In genomic region chr10:29879862-29880261, GRCh38 we compare ENCODE assay signal across 18 cellular contexts.
DNase-seq lines count a peak whose midpoint lies in the region; ATAC-seq and TF ChIP-seq lines count a peak whose summit lies in the region.
"Had no signal": no experiment of that assay in that cellular context is flagged by ENCODE, and none has a peak within 500 bp of the region (broad histone marks: within the 10 kb centered on the region; RNA-seq: fewer than 3 reads in every experiment).

No MANE protein-coding gene starts in this region.

- H3K4me2 ChIP-seq in GM23338 = no peak overlapping the region
- H3K4me2 ChIP-seq: A549 had no signal

- POLR2A ChIA-PET in CD4-positive, alpha-beta T cell (lab: Charles Lee) = no interaction called here

- H3K27ac ChIP-seq in left ventricle myocardium inferior (replicated peaks) = peak overlapping the region; percentile 62
- peak overlapping the region in 1 of 2 donors; percentile 69 for H3K27ac ChIP-seq in right atrium auricular region
- H3K27ac ChIP-seq in thoracic aorta = peak overlapping the region; percentile 93 to 99
- no peak overlapping the region for H3K27ac ChIP-seq in GM23338 (ENCODE audit: low read depth)
- no peak overlapping the region for H3K27ac ChIP-seq in CD4-positive, alpha-beta T cell (ENCODE audit: low read depth, low read length)
- H3K27ac ChIP-seq: 22Rv1, A549 had no signal

- TF ChIP-seq CTCF in left ventricle myocardium inferior (IDR thresholded peaks at IDR 0.05; ENCODE audit: borderline replicate concordance) = no peak
- TF ChIP-seq CTCF in right atrium auricular region (IDR thresholded peaks at IDR 0.05) = no peak
- TF ChIP-seq CTCF in thoracic aorta (IDR thresholded peaks at IDR 0.05) = no peak
- no peak for TF ChIP-seq CTCF in GM23338 (conservative IDR thresholded peaks at IDR 0.05; ENCODE audit: low read depth in 2 of 2)
- no peak for TF ChIP-seq CTCF in CD4-positive, alpha-beta T cell (IDR thresholded peaks at IDR 0.05)

- H3K27me3 ChIP-seq in left ventricle myocardium inferior (ENCODE audit: low read depth) (no peaks in the 10 kb centered on the region), right atrium auricular region (no peaks in the 10 kb centered on the region), thoracic aorta (replicated peaks; ENCODE audit: insufficient read depth) (no peaks in the 10 kb centered on the region), GM23338 (ENCODE audit: insufficient read depth) (no peaks in the 10 kb centered on the region)
- H3K27me3 ChIP-seq in CD4-positive, alpha-beta T cell (ENCODE audit: control insufficient read depth, insufficient read depth, low read length) = peaks cover 8% of the 10 kb centered on the region
- H3K27me3 ChIP-seq: BLaER1 treated with 17β-estradiol and CSF1 and Interleukin-3, amounts not matched to agents 10 nM and 100 nM had no signal

- no peaks in the 10 kb centered on the region for H3K36me3 Mint-ChIP-seq in effector memory CD8-positive, alpha-beta T cell (ENCODE audit: insufficient read depth)
- H3K36me3 Mint-ChIP-seq in GM23338 (ENCODE audit: low read depth) = no peaks in the 10 kb centered on the region
- no peaks in the 10 kb centered on the region for H3K36me3 Mint-ChIP-seq in CD4-positive, alpha-beta T cell (ENCODE audit: low read depth)

- H3K27ac Mint-ChIP-seq in effector memory CD8-positive, alpha-beta T cell = no peak overlapping the region
- H3K27ac Mint-ChIP-seq in GM23338 = no peak overlapping the region
- no peak overlapping the region for H3K27ac Mint-ChIP-seq in CD4-positive, alpha-beta T cell
- H3K27ac Mint-ChIP-seq: CD8-positive, alpha-beta memory T cell had no signal

- no peak overlapping the region for H3K4me3 ChIP-seq in left ventricle myocardium inferior
- H3K4me3 ChIP-seq in right atrium auricular region = no peak overlapping the region
- H3K4me3 ChIP-seq in thoracic aorta = no peak overlapping the region
- H3K4me3 ChIP-seq in GM23338 = no peak overlapping the region
- H3K4me3 ChIP-seq: A549; BLaER1 treated with 17β-estradiol and CSF1 and Interleukin-3, amounts not matched to agents 10 nM and 100 nM; GM12878 had no signal

- no peak overlapping the region for H2AFZ ChIP-seq in GM23338

- H3K4me1 ChIP-seq in left ventricle myocardium inferior = peaks cover 28% of the 10 kb centered on the region
- H3K4me1 ChIP-seq in right atrium auricular region = peaks cover 0 to 39% of the 10 kb centered on the region in 2 donors
- peaks cover 31 to 88% of the 10 kb centered on the region in 2 donors for H3K4me1 ChIP-seq in thoracic aorta (ENCODE audit: control insufficient read depth in 1 of 2, low read depth in 2 of 2)
- no peaks in the 10 kb centered on the region for H3K4me1 ChIP-seq in GM23338 (ENCODE audit: insufficient read depth)
- H3K4me1 ChIP-seq: A549 had no signal

- peaks cover 47 to 59% of the 10 kb centered on the region in 2 donors for H3K27me3 Mint-ChIP-seq in effector memory CD8-positive, alpha-beta T cell
- peaks cover 2% of the 10 kb centered on the region for H3K27me3 Mint-ChIP-seq in GM23338 (ENCODE audit: insufficient read depth, low read depth, poor library complexity)
- H3K27me3 Mint-ChIP-seq in CD4-positive, alpha-beta T cell = peaks cover 21% of the 10 kb centered on the region

- ATAC-seq in thoracic aorta (ENCODE audit: insufficient number of reproducible peaks, low FRiP score, low read depth) (no peak), GM23338 (no peak)
- no peak for ATAC-seq in effector memory CD8-positive, alpha-beta T cell (replicated peaks)
- ATAC-seq in CD4-positive, alpha-beta T cell (ENCODE audit: poor library complexity) = no peak
- ATAC-seq: A549, GM12878 had no signal

- H3F3A ChIP-seq in GM23338 (replicated peaks; ENCODE audit: low read depth) = no peaks in the 10 kb centered on the region

- CTCF ChIA-PET in CD4-positive, alpha-beta T cell (lab: Charles Lee) = no interaction called here

- H3K9me3 ChIP-seq in left ventricle myocardium inferior (replicated peaks) (no peaks in the 10 kb centered on the region), right atrium auricular region (no peaks in the 10 kb centered on the region), thoracic aorta (no peaks in the 10 kb centered on the region)
- H3K9me3 ChIP-seq in CD4-positive, alpha-beta T cell (ENCODE audit: control insufficient read depth, low read length) = no peaks in the 10 kb centered on the region
- H3K9me3 ChIP-seq: A549; BLaER1 treated with 17β-estradiol and CSF1 and Interleukin-3, amounts not matched to agents 10 nM and 100 nM had no signal

- no peaks in the 10 kb centered on the region for H3K36me3 ChIP-seq in left ventricle myocardium inferior
- H3K36me3 ChIP-seq in right atrium auricular region = no peaks in the 10 kb centered on the region
- no peaks in the 10 kb centered on the region for H3K36me3 ChIP-seq in thoracic aorta
- no peaks in the 10 kb centered on the region for H3K36me3 ChIP-seq in GM23338 (ENCODE audit: insufficient read depth)
- H3K36me3 ChIP-seq: BLaER1 treated with 17β-estradiol and CSF1 and Interleukin-3, amounts not matched to agents 10 nM and 100 nM had no signal

- H3K4me1 Mint-ChIP-seq in effector memory CD8-positive, alpha-beta T cell (ENCODE audit: low read depth in 2 of 2) = no peaks in the 10 kb centered on the region
- no peaks in the 10 kb centered on the region for H3K4me1 Mint-ChIP-seq in GM23338
- no peaks in the 10 kb centered on the region for H3K4me1 Mint-ChIP-seq in CD4-positive, alpha-beta T cell (ENCODE audit: low read depth)
- H3K4me1 Mint-ChIP-seq: CD8-positive, alpha-beta memory T cell had no signal

- no peaks in the 10 kb centered on the region for H3K79me2 ChIP-seq in GM23338 (replicated peaks; ENCODE audit: insufficient read depth)

- no peak overlapping the region for H3K4me3 Mint-ChIP-seq in effector memory CD8-positive, alpha-beta T cell
- H3K4me3 Mint-ChIP-seq in GM23338 = no peak overlapping the region
- no peak overlapping the region for H3K4me3 Mint-ChIP-seq in CD4-positive, alpha-beta T cell
- H3K4me3 Mint-ChIP-seq: CD8-positive, alpha-beta memory T cell had no signal

- H3K9me2 ChIP-seq in GM23338 (ENCODE audit: insufficient read depth) = 0 out of 2 replicates have a peak, but pooled peaks cover 5% of the 10 kb centered on the region

- intact Hi-C loops in left ventricle myocardium inferior (cut with micrococcal nuclease) = no loop called here
- intact Hi-C loops in CD4-positive, alpha-beta T cell (cut with DNase I, micrococcal nuclease) = no loop called here

- H4K20me1 ChIP-seq in GM23338 (replicated peaks; ENCODE audit: insufficient read depth) = no peaks in the 10 kb centered on the region
- H4K20me1 ChIP-seq: BLaER1 treated with 17β-estradiol and CSF1 and Interleukin-3, amounts not matched to agents 10 nM and 100 nM had no signal

- no peaks in the 10 kb centered on the region for H3K9me3 Mint-ChIP-seq in effector memory CD8-positive, alpha-beta T cell
- H3K9me3 Mint-ChIP-seq in GM23338 = no peaks in the 10 kb centered on the region
- H3K9me3 Mint-ChIP-seq in CD4-positive, alpha-beta T cell = no peaks in the 10 kb centered on the region
- H3K9me3 Mint-ChIP-seq: CD8-positive, alpha-beta memory T cell had no signal

- no peak for DNase-seq in left ventricle myocardium inferior
- DNase-seq in right atrium auricular region (ENCODE audit: low spot score) = no peak
- DNase-seq in fibroblast of peridontal ligament (ENCODE audit: extremely low read depth) = peak; percentile 19
- DNase-seq in thoracic aorta (ENCODE audit: low spot score) = no peak
- no peak for DNase-seq in effector memory CD8-positive, alpha-beta T cell
- no peak for DNase-seq in GM23338 (ENCODE audit: low spot score)
- DNase-seq in CD4-positive, alpha-beta T cell = no peak
- DNase-seq: CD8-positive, alpha-beta memory T cell; COR-L47; DMS 273 treated with DMSO at 0.1 percent for 48 hours; DMS53; DND-41; EL; HCEC 1CT had no signal

TF ChIP-seq in GM23338, 12 proteins besides CTCF, POLR2A, EP300 and RAD21 (continues in another document):
- no peak for TF ChIP-seq EZH2 (IDR thresholded peaks at IDR 0.05; ENCODE audit: low read depth, unreplicated experiment)
- TF ChIP-seq STAT1 (IDR thresholded peaks at IDR 0.05; ENCODE audit: unreplicated experiment) = no peak
- TF ChIP-seq CREB1 (CRISPR knock-in tag; IDR thresholded peaks at IDR 0.05; ENCODE audit: low read depth) = no peak
- no peak for TF ChIP-seq REST (IDR thresholded peaks at IDR 0.05; ENCODE audit: unreplicated experiment)
- TF ChIP-seq JUNB (IDR thresholded peaks at IDR 0.05; ENCODE audit: unreplicated experiment) = no peak

Comparison
In these comparisons a context has a peak if more than half of its experiments do, and no peak if none do; other contexts are left out.
1. H3K27ac ChIP-seq: peak in left ventricle myocardium inferior (single experiment) and thoracic aorta (2 of 2); none in GM23338 (single experiment) and CD4-positive, alpha-beta T cell (single experiment).